Comparison of ENCODE assay signal across 7 cellular contexts in genomic region chr5:133286483-133286882, GRCh38.
"Had no signal": no experiment of that assay in that cellular context is flagged by ENCODE, and none has a peak within 500 bp of the region (broad histone marks: within the 10 kb centered on the region; RNA-seq: fewer than 3 reads in every experiment).

No MANE protein-coding gene starts in this region.

- H3K4me3 ChIP-seq: GM23248 had no signal

- H3K27ac ChIP-seq: GM23248, KMS-11 had no signal

- DNase-seq: GM23248, GOT3, H9, HCEC 1CT, IMR-90, KBM-7 had no signal
